In genomic region chr12:57199191-57199590, GRCh38 we compare ENCODE assay signal across 12 cellular contexts. TPM values are rescaled to one million over a fixed set of nuclear protein-coding genes. Genes with fewer than 3 reads are reported as not detected.
"Had no signal": no experiment of that assay in that cellular context is flagged by ENCODE, and none has a peak within 500 bp of the region (broad histone marks: within the 10 kb centered on the region; RNA-seq: fewer than 3 reads in every experiment).

No MANE protein-coding gene starts in this region.

- H3K27ac ChIP-seq: GM23248 had no signal

- H3K9me3 Mint-ChIP-seq: GM23338, H9, HFFc6 had no signal

- H3K4me1 Mint-ChIP-seq: GM23338, H9 had no signal

- ATAC-seq: GM23338, HCT116 had no signal

- DNase-seq: GM23248, GOT3, H7, H9, HCEC 1CT, HFFc6 had no signal

- H3K4me2 ChIP-seq: GM23338 had no signal

- FAIRE-seq: H1, H54 had no signal

- H2AFZ ChIP-seq: GM23248, GM23338 had no signal

- H3K4me3 Mint-ChIP-seq: GM23338, H9, HFFc6 had no signal

- H3K9ac ChIP-seq: GM23248 had no signal

- H3K4me3 ChIP-seq: GM23248, GM23338, HAP-1 had no signal

- H3K27ac Mint-ChIP-seq: GM23338, HFFc6 had no signal

- H3K9me3 ChIP-seq: HAP-1 had no signal

- H3K4me1 ChIP-seq: HAP-1 had no signal

RNA-seq across cellular contexts. Expression of gene LRP1-AS, which starts 51.8 kb away (rescaled TPM):
- total RNA-seq: GM23248, GM23338, H1, H4, H7, H9, HFFc6 had no signal
- polyA plus RNA-seq: H1 had no signal

RNA-seq across cellular contexts. Expression of gene STAC3, which starts 51.8 kb away (rescaled TPM):
- total RNA-seq: H4 had no signal
